23 cellular contexts compared by ENCODE assay signal in the genomic region with DNA sequence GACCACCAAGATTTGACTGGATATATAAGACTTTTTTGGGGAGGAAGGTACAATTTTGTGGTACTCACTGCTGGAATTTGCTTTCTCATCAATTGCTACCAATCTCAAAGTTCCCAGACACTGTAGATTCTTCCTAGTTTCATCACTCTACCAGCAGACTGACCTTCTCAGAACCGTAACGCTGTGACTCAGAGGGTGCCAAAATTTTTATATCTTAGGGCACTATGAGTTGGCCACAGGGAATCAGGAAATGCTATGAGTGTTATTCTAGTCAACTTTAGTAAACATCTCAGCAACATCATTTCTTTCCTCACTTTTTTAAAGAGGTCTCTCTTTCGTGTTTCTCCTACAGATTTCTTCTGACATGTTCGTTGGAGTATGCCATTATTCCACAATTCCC.
DNase-seq lines count a peak whose midpoint lies in the region; ATAC-seq, FAIRE-seq and TF ChIP-seq lines count a peak whose summit lies in the region.
"Had no signal": no experiment of that assay in that cellular context is flagged by ENCODE, and none has a peak within 500 bp of the region (broad histone marks: within the 10 kb centered on the region; RNA-seq: fewer than 3 reads in every experiment).

No MANE protein-coding gene starts in this region.

- H2AFZ ChIP-seq in astrocyte (ENCODE audit: low read depth, low read length) = no peak overlapping the region

- H3K27me3 ChIP-seq in astrocyte (ENCODE audit: insufficient read depth, low read length) = no peaks in the 10 kb centered on the region
- H3K27me3 ChIP-seq: cardiac muscle cell, upper lobe of left lung had no signal

- intact Hi-C loops in natural killer cell (cut with micrococcal nuclease) = no loop called here
- intact Hi-C loops in activated CD4-positive, alpha-beta memory T cell treated with anti-CD3 and anti-CD28 coated beads for 36 hours (cut with micrococcal nuclease) = no loop called here

- H3K4me1 Mint-ChIP-seq in astrocyte (ENCODE audit: low read depth, unreplicated experiment) (peaks cover 24% of the 10 kb centered on the region), natural killer cell (no peaks in the 10 kb centered on the region)
- H3K4me1 Mint-ChIP-seq in activated naive CD8-positive, alpha-beta T cell treated with anti-CD3 and anti-CD28 coated beads for 36 hours = no peaks in the 10 kb centered on the region
- no peaks in the 10 kb centered on the region for H3K4me1 Mint-ChIP-seq in activated CD4-positive, alpha-beta memory T cell treated with anti-CD3 and anti-CD28 coated beads for 36 hours (ENCODE audit: low read depth)
- H3K4me1 Mint-ChIP-seq: stimulated activated memory B cell treated with anti-CD40 and anti-IgM and Interleukin-4, amounts not matched to agents 10 μg/mL and 1 μg/mL and 100 μg/mL, for 72 hours had no signal

- H3K4me1 ChIP-seq in astrocyte (ENCODE audit: insufficient read depth, low read length) = peaks cover 5% of the 10 kb centered on the region

- no peaks in the 10 kb centered on the region for H3K36me3 ChIP-seq in astrocyte (ENCODE audit: insufficient read depth, low read length)
- H3K36me3 ChIP-seq: cardiac muscle cell, HAP-1, upper lobe of left lung had no signal

- no peak for TF ChIP-seq CTCF in astrocyte (IDR thresholded peaks at IDR 0.05; ENCODE audit: insufficient read depth, low read depth, low read length)
- no peak for TF ChIP-seq CTCF in natural killer cell (IDR thresholded peaks at IDR 0.05)

- ATAC-seq in natural killer cell = no peak
- ATAC-seq: HepG2; Right ventricle myocardium inferior; stimulated activated memory B cell treated with anti-CD40 and anti-IgM and Interleukin-4, amounts not matched to agents 10 μg/mL and 1 μg/mL and 100 μg/mL, for 72 hours had no signal

- H3K4me2 ChIP-seq in astrocyte (ENCODE audit: low read length) = no peak overlapping the region

- no peak overlapping the region for H3K4me3 ChIP-seq in astrocyte (ENCODE audit: insufficient read depth, low read depth, low read length)
- H3K4me3 ChIP-seq: cardiac muscle cell, HAP-1, upper lobe of left lung had no signal

- H3K9ac ChIP-seq in astrocyte (ENCODE audit: low read length) = no peak overlapping the region

- H4K20me1 ChIP-seq in astrocyte (ENCODE audit: insufficient read depth, low read length) = no peaks in the 10 kb centered on the region

- H3K4me3 Mint-ChIP-seq in astrocyte (ENCODE audit: unreplicated experiment) = no peak overlapping the region
- no peak overlapping the region for H3K4me3 Mint-ChIP-seq in activated naive CD8-positive, alpha-beta T cell treated with anti-CD3 and anti-CD28 coated beads for 36 hours
- no peak overlapping the region for H3K4me3 Mint-ChIP-seq in natural killer cell
- no peak overlapping the region for H3K4me3 Mint-ChIP-seq in activated CD4-positive, alpha-beta memory T cell treated with anti-CD3 and anti-CD28 coated beads for 36 hours
- H3K4me3 Mint-ChIP-seq: stimulated activated memory B cell treated with anti-CD40 and anti-IgM and Interleukin-4, amounts not matched to agents 10 μg/mL and 1 μg/mL and 100 μg/mL, for 72 hours had no signal

- CTCF ChIA-PET in activated CD4-positive, alpha-beta memory T cell treated with anti-CD3 and anti-CD28 coated beads for 36 hours (lab: Charles Lee) = no interaction called here

- H3K36me3 Mint-ChIP-seq in astrocyte (ENCODE audit: low read depth, unreplicated experiment) (no peaks in the 10 kb centered on the region), natural killer cell (no peaks in the 10 kb centered on the region)
- no peaks in the 10 kb centered on the region for H3K36me3 Mint-ChIP-seq in activated naive CD8-positive, alpha-beta T cell treated with anti-CD3 and anti-CD28 coated beads for 36 hours
- H3K36me3 Mint-ChIP-seq in activated CD4-positive, alpha-beta memory T cell treated with anti-CD3 and anti-CD28 coated beads for 36 hours = no peaks in the 10 kb centered on the region
- H3K36me3 Mint-ChIP-seq: stimulated activated memory B cell treated with anti-CD40 and anti-IgM and Interleukin-4, amounts not matched to agents 10 μg/mL and 1 μg/mL and 100 μg/mL, for 72 hours had no signal

- no peaks in the 10 kb centered on the region for H3K9me3 Mint-ChIP-seq in astrocyte (ENCODE audit: unreplicated experiment)
- H3K9me3 Mint-ChIP-seq in activated naive CD8-positive, alpha-beta T cell treated with anti-CD3 and anti-CD28 coated beads for 36 hours = no peaks in the 10 kb centered on the region
- H3K9me3 Mint-ChIP-seq in natural killer cell = peaks cover 13% of the 10 kb centered on the region in 2 donors
- H3K9me3 Mint-ChIP-seq in activated CD4-positive, alpha-beta memory T cell treated with anti-CD3 and anti-CD28 coated beads for 36 hours = no peaks in the 10 kb centered on the region
- H3K9me3 Mint-ChIP-seq: stimulated activated memory B cell treated with anti-CD40 and anti-IgM and Interleukin-4, amounts not matched to agents 10 μg/mL and 1 μg/mL and 100 μg/mL, for 72 hours had no signal

- FAIRE-seq in HTR-8/SVneo (lab: Jason Lieb, UNC) (no peak), astrocyte (lab: Jason Lieb, UNC) (peak; percentile 34)
- FAIRE-seq: HepG2, small intestine had no signal

- H3K27ac Mint-ChIP-seq in astrocyte (ENCODE audit: unreplicated experiment) (peak overlapping the region; percentile 77), natural killer cell (no peak overlapping the region)
- no peak overlapping the region for H3K27ac Mint-ChIP-seq in activated naive CD8-positive, alpha-beta T cell treated with anti-CD3 and anti-CD28 coated beads for 36 hours
- H3K27ac Mint-ChIP-seq in activated CD4-positive, alpha-beta memory T cell treated with anti-CD3 and anti-CD28 coated beads for 36 hours = no peak overlapping the region
- H3K27ac Mint-ChIP-seq: stimulated activated memory B cell treated with anti-CD40 and anti-IgM and Interleukin-4, amounts not matched to agents 10 μg/mL and 1 μg/mL and 100 μg/mL, for 72 hours had no signal

- DNase-seq in AG08395 (ENCODE audit: low spot score) = peak; percentile 25
- DNase-seq in HTR-8/SVneo (ENCODE audit: insufficient read length, low spot score) = peak; percentile 2
- DNase-seq in astrocyte (ENCODE audit: low read depth) = peak; percentile 61
- DNase-seq in iris pigment epithelial cell (ENCODE audit: low read depth) = peak; percentile 71
- no peak for DNase-seq in activated naive CD8-positive, alpha-beta T cell treated with anti-CD3 and anti-CD28 coated beads for 36 hours
- no peak for DNase-seq in natural killer cell
- DNase-seq in erythroblast (lab: John Stamatoyannopoulos, UW) = no peak
- no peak for DNase-seq in activated CD4-positive, alpha-beta memory T cell treated with anti-CD3 and anti-CD28 coated beads for 36 hours
- DNase-seq: ACHN; activated CD4-positive, CD25-positive, alpha-beta regulatory T cell treated with anti-CD3 and anti-CD28 coated beads, Interleukin-2, amount 50 U/mL, for 72 hours; activated naive CD4-positive, alpha-beta T cell treated with Interleukin-2 at 50 U/mL for 16 hours; effector memory CD4-positive, alpha-beta T cell; GDM1; islet precursor cell; NCI-H82; small intestine; T-helper 1 cell; upper lobe of left lung had no signal

- no peaks in the 10 kb centered on the region for H3K9me3 ChIP-seq in astrocyte (ENCODE audit: insufficient read depth, low read depth, low read length)
- H3K9me3 ChIP-seq: HAP-1, upper lobe of left lung had no signal

- H3K27me3 Mint-ChIP-seq in astrocyte (ENCODE audit: low read depth, unreplicated experiment) (no peaks in the 10 kb centered on the region), natural killer cell (ENCODE audit: low read depth in 2 of 2) (no peaks in the 10 kb centered on the region)
- H3K27me3 Mint-ChIP-seq in activated naive CD8-positive, alpha-beta T cell treated with anti-CD3 and anti-CD28 coated beads for 36 hours = no peaks in the 10 kb centered on the region
- no peaks in the 10 kb centered on the region for H3K27me3 Mint-ChIP-seq in activated CD4-positive, alpha-beta memory T cell treated with anti-CD3 and anti-CD28 coated beads for 36 hours
- H3K27me3 Mint-ChIP-seq: stimulated activated memory B cell treated with anti-CD40 and anti-IgM and Interleukin-4, amounts not matched to agents 10 μg/mL and 1 μg/mL and 100 μg/mL, for 72 hours had no signal

- TF ChIP-seq POLR2A in erythroblast (IDR thresholded peaks at IDR 0.05; ENCODE audit: low read length) = no peak

- H3K79me2 ChIP-seq in astrocyte (ENCODE audit: insufficient read depth, low read length) = no peaks in the 10 kb centered on the region

- POLR2A ChIA-PET in activated CD4-positive, alpha-beta memory T cell treated with anti-CD3 and anti-CD28 coated beads for 36 hours (lab: Charles Lee) = no interaction called here

- H3K27ac ChIP-seq in astrocyte (ENCODE audit: low read depth, low read length) = peak overlapping the region; percentile 13
- H3K27ac ChIP-seq: cardiac muscle cell, upper lobe of left lung had no signal

Comparison
In these comparisons a context has a peak if more than half of its experiments do, and no peak if none do; other contexts are left out.
1. DNase-seq: peak in AG08395 (single experiment), HTR-8/SVneo (single experiment), astrocyte (single experiment) and iris pigment epithelial cell (single experiment); none in activated naive CD8-positive, alpha-beta T cell treated with anti-CD3 and anti-CD28 coated beads for 36 hours (single experiment), natural killer cell (single experiment), erythroblast (0 of 2) and activated CD4-positive, alpha-beta memory T cell treated with anti-CD3 and anti-CD28 coated beads for 36 hours (single experiment).